Comparison of ENCODE assay signal across 8 cellular contexts in the genomic region with DNA sequence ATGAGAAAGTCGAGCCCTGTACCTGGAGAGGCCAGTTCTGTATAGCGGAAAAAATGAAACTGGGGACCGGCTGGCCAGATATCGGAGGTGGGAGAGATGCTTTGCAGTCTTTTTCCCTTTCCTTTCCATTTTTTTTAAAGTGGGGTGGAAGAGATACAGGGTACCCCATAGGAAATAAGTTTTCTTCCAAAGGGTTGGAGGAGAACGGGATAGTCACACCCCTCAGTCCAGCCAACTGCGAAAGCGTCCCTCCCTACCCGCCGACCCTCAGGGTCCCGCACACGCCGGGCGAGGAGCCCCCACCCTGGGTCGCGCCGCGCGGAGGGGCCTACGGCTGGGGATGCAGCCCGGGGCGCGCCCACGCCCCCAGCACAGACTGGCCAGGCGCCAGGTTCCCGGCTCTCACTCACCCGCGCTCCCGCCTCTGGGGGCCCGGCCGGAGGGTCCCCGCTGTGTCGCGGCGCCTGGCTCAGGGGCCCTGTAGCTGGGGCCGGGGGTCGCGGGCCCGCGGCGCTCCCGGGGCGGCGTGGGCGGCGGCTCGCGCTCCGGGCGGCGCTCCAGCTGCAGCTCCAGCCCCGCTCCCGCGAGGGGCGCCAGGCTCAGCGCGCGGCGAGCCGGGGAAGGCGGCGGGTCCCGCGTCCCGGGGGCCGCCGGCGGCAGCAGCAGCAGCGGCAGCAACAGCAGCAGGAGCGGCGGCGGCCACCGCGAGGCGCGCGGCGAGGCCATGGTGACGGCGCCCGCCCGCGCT. TPM values are rescaled to one million over a fixed set of nuclear protein-coding genes. Genes with fewer than 3 reads are reported as not detected.
A peak's percentile ranks its signal among the peaks of the same experiment; 100 is the strongest.
DNase-seq lines count a peak whose midpoint lies in the region; ATAC-seq and TF ChIP-seq lines count a peak whose summit lies in the region.

No MANE protein-coding gene starts in this region.

- H3K9me3 Mint-ChIP-seq in dendritic cell treated with granulocyte-macrophage colony-stimulating factor and Interleukin-4, amounts not matched to agents 40 ng/mL and 50 ng/mL, for 4 days = no peaks in the 10 kb centered on the region

- peaks cover 38% of the 10 kb centered on the region for H3K4me1 Mint-ChIP-seq in dendritic cell treated with granulocyte-macrophage colony-stimulating factor and Interleukin-4, amounts not matched to agents 40 ng/mL and 50 ng/mL, for 4 days (ENCODE audit: low read depth)

- no peak for TF ChIP-seq CTCF in SU-DHL-6 (IDR thresholded peaks at IDR 0.05; ENCODE audit: insufficient read depth, low read length, poor library complexity, severe bottlenecking)

- no peaks in the 10 kb centered on the region for H4K20me1 ChIP-seq in SU-DHL-6 (ENCODE audit: low read depth, low read length)

- H2AFZ ChIP-seq in SU-DHL-6 (ENCODE audit: low read depth, low read length, severe bottlenecking) = no peak overlapping the region

- H3K4me3 ChIP-seq in SU-DHL-6 (ENCODE audit: insufficient read depth, low read length, poor library complexity, severe bottlenecking) (no peak overlapping the region), mucosa of rectum (ENCODE audit: low read length in 2 of 2) (peak overlapping the region; percentile 67 to 77), urinary bladder (ENCODE audit: low read depth, low read length) (peak overlapping the region; percentile 92)

- H3K36me3 ChIP-seq in SU-DHL-6 (ENCODE audit: low read length) (no peaks in the 10 kb centered on the region), mucosa of rectum (ENCODE audit: control insufficient read depth in 2 of 2, insufficient read depth in 2 of 2, low read length in 2 of 2) (no peaks in the 10 kb centered on the region), urinary bladder (ENCODE audit: insufficient read depth) (no peaks in the 10 kb centered on the region)

- H3K9ac ChIP-seq in SU-DHL-6 (ENCODE audit: low read length) (peak overlapping the region; percentile 38; the same call in 1 of the 2 replicates), mucosa of rectum (ENCODE audit: low read depth in 1 of 2, low read length in 2 of 2) (peak overlapping the region; percentile 61 to 72)

- H3K9me2 ChIP-seq in SU-DHL-6 (replicated peaks; ENCODE audit: insufficient read depth, low read length) = no peaks in the 10 kb centered on the region

- under 1% methylated on average over 82 of the region's 82 CpGs for WGBS in urinary bladder

- no peaks in the 10 kb centered on the region for H3F3A ChIP-seq in SU-DHL-6 (ENCODE audit: insufficient read depth)

- H3K4me3 Mint-ChIP-seq in dendritic cell treated with granulocyte-macrophage colony-stimulating factor and Interleukin-4, amounts not matched to agents 40 ng/mL and 50 ng/mL, for 4 days = peak overlapping the region; percentile 82

- H3K27me3 ChIP-seq in SU-DHL-6 (ENCODE audit: low read length) (no peaks in the 10 kb centered on the region), mucosa of rectum (ENCODE audit: control insufficient read depth in 2 of 2, insufficient read depth in 2 of 2, low read length in 2 of 2) (no peaks in the 10 kb centered on the region)

- H3K36me3 Mint-ChIP-seq in dendritic cell treated with granulocyte-macrophage colony-stimulating factor and Interleukin-4, amounts not matched to agents 40 ng/mL and 50 ng/mL, for 4 days (ENCODE audit: low read depth) = peaks cover 8% of the 10 kb centered on the region

- peak; percentile 22 for ATAC-seq in HG02970 (IDR thresholded peaks at IDR 0.05; ENCODE audit: low FRiP score, unreplicated experiment)

- intact Hi-C loops in dendritic cell treated with granulocyte-macrophage colony-stimulating factor and Interleukin-4, amounts not matched to agents 40 ng/mL and 50 ng/mL, for 4 days (cut with micrococcal nuclease) = loop anchor here (5.0 kb wide), 1 partner anchor 92 kb away; no protein-coding TSS in a partner anchor

- peak overlapping the region; percentile 68 for H3K27ac Mint-ChIP-seq in dendritic cell treated with granulocyte-macrophage colony-stimulating factor and Interleukin-4, amounts not matched to agents 40 ng/mL and 50 ng/mL, for 4 days

- peaks cover 46% of the 10 kb centered on the region for H3K27me3 Mint-ChIP-seq in dendritic cell treated with granulocyte-macrophage colony-stimulating factor and Interleukin-4, amounts not matched to agents 40 ng/mL and 50 ng/mL, for 4 days

- peak overlapping the region; percentile 67 for H3K4me2 ChIP-seq in SU-DHL-6 (ENCODE audit: low read depth, low read length, poor library complexity, severe bottlenecking)

- H3K27ac ChIP-seq in SU-DHL-6 (ENCODE audit: low read depth, low read length) (no peak overlapping the region), mucosa of rectum (ENCODE audit: low read depth in 2 of 2, low read length in 2 of 2) (peak overlapping the region; percentile 64 to 69), urinary bladder (ENCODE audit: low read depth) (peak overlapping the region; percentile 86)

- H3K9me3 ChIP-seq in SU-DHL-6 (ENCODE audit: insufficient read depth, low read length) (no peaks in the 10 kb centered on the region), mucosa of rectum (ENCODE audit: control insufficient read depth in 2 of 2, low read length in 2 of 2) (no peaks in the 10 kb centered on the region)

- peak; percentile 16 for DNase-seq in activated T-cell treated with anti-CD3 and anti-CD28 coated beads for 1 hour (ENCODE audit: low read depth)
- DNase-seq in activated T-cell treated with anti-CD3 and anti-CD28 coated beads, Interleukin-2, amount 50 U/mL, for 1 hour = no peak
- DNase-seq in foreskin melanocyte = no peak

- H3K4me1 ChIP-seq in mucosa of rectum (ENCODE audit: control insufficient read depth in 2 of 2, insufficient read depth in 2 of 2, low read length in 2 of 2) (peaks cover 15 to 21% of the 10 kb centered on the region in 2 donors), urinary bladder (ENCODE audit: insufficient read depth) (peaks cover 5% of the 10 kb centered on the region)

- H3K79me2 ChIP-seq in SU-DHL-6 (ENCODE audit: insufficient read depth, low read length) = no peaks in the 10 kb centered on the region

RNA-seq across cellular contexts. Expression of gene HEG1, which starts 0.5 kb away (rescaled TPM):
- total RNA-seq in urinary bladder = 42.1 TPM
- polyA plus RNA-seq in urinary bladder = 32.9 TPM
